17 cellular contexts compared by ENCODE assay signal in genomic region chr12:79959484-79959883, GRCh38.
"Had no signal": no experiment of that assay in that cellular context is flagged by ENCODE, and none has a peak within 500 bp of the region (broad histone marks: within the 10 kb centered on the region; RNA-seq: fewer than 3 reads in every experiment).

No MANE protein-coding gene starts in this region.

- H3K4me1 ChIP-seq: foreskin keratinocyte had no signal

- DNase-seq: activated CD4-positive, alpha-beta T cell treated with anti-CD3 and anti-CD28 coated beads, Interleukin-2, amount 10 ng/mL, durations not matched to agents 7 days and 5 days; activated CD8-positive, alpha-beta T cell treated with anti-CD3 and anti-CD28 coated beads, Interleukin-2, amount 10 ng/mL, durations not matched to agents 7 days and 5 days; activated effector memory CD4-positive, alpha-beta T cell treated with Interleukin-2 at 50 U/mL for 16 hours; activated naive CD4-positive, alpha-beta T cell treated with anti-CD3 and anti-CD28 coated beads, Interleukin-2, amount 50 U/mL, for 16 hours; activated T-cell treated with anti-CD3 and anti-CD28 coated beads, Interleukin-2, amount 50 U/mL, for 4 hours; dermis blood vessel endothelial cell; foreskin keratinocyte; kidney glomerular epithelial cell; mesendoderm; retina; stimulated activated CD4-positive, alpha-beta T cell treated with anti-CD3 and anti-CD28 coated beads, Interleukin-2, amount 100 ng/mL, for 24 hours; stimulated activated naive CD4-positive, alpha-beta T cell treated with Interleukin-2 at 50 U/mL for 16 hours; trophoblast cell had no signal

- ATAC-seq: activated CD4-positive, CD25-positive, alpha-beta regulatory T cell treated with anti-CD3 and anti-CD28 coated beads, Interleukin-2, amount 50 U/mL, for 24 hours; activated CD8-positive, alpha-beta T cell treated with anti-CD3 and anti-CD28 coated beads, Interleukin-2, amount 10 ng/mL, durations not matched to agents 7 days and 5 days; activated T-cell treated with anti-CD3 and anti-CD28 coated beads, Interleukin-2, amount 50 U/mL, for 4 hours; foreskin keratinocyte; natural killer cell treated with Interleukin-12 subunit alpha and Interleukin-12 subunit beta and Interleukin-15 and Interleukin-18, amount 100 ng/mL, for 72 hours had no signal

- FAIRE-seq: astrocyte, bronchial epithelial cell had no signal

- H3K27me3 ChIP-seq: foreskin keratinocyte had no signal

- H3K27ac ChIP-seq: foreskin keratinocyte had no signal
